ENCODE assay signal across 27 cellular contexts in genomic region chr5:106014262-106014661, GRCh38.
"Had no signal": no experiment of that assay in that cellular context is flagged by ENCODE, and none has a peak within 500 bp of the region (broad histone marks: within the 10 kb centered on the region; RNA-seq: fewer than 3 reads in every experiment).

No MANE protein-coding gene starts in this region.

- H3K27ac Mint-ChIP-seq: memory B cell; naive B cell; natural killer cell treated with Interleukin-12 subunit alpha and Interleukin-12 subunit beta and Interleukin-15 and Interleukin-18, amount 100 ng/mL, for 72 hours; progenitor cell of endocrine pancreas; stimulated activated naive CD8-positive, alpha-beta T cell treated with anti-CD3 and anti-CD28 coated beads, Interleukin-15, amount 100 ng/mL, for 72 hours had no signal

- DNase-seq: dermis blood vessel endothelial cell; effector memory CD4-positive, alpha-beta T cell; erythroblast; esophagus squamous epithelium; head of caudate nucleus; kidney; naive B cell; right lobe of liver; small intestine; stimulated activated CD4-positive, alpha-beta T cell treated with anti-CD3 and anti-CD28 coated beads, Interleukin-15, amount 100 ng/mL, for 24 hours; stimulated activated CD4-positive, alpha-beta T cell treated with anti-CD3 and anti-CD28 coated beads, Interleukin-2, amount 100 ng/mL, for 48 hours; stimulated activated CD8-positive, alpha-beta memory T cell treated with anti-CD3 and anti-CD28 coated beads, Interleukin-4, amount 100 ng/mL, for 48 hours; stimulated activated naive CD4-positive, alpha-beta T cell; stimulated activated naive CD8-positive, alpha-beta T cell treated with anti-CD3 and anti-CD28 coated beads, Interleukin-15, amount 100 ng/mL, for 72 hours; transverse colon; upper lobe of right lung; uterus had no signal

- H2AFZ ChIP-seq: parathyroid adenoma had no signal

- ATAC-seq: left lobe of liver; natural killer cell treated with Interleukin-12 subunit alpha and Interleukin-12 subunit beta and Interleukin-15 and Interleukin-18, amount 100 ng/mL, for 72 hours; right lobe of liver; stimulated activated naive CD8-positive, alpha-beta T cell treated with anti-CD3 and anti-CD28 coated beads, Interleukin-15, amount 100 ng/mL, for 72 hours; upper lobe of right lung had no signal

- H3K27me3 ChIP-seq: esophagus squamous epithelium, neutrophil, right lobe of liver, suprapubic skin, transverse colon, upper lobe of right lung, uterus had no signal

- H3K4me1 ChIP-seq: esophagus squamous epithelium, parathyroid adenoma, right lobe of liver, suprapubic skin, transverse colon, upper lobe of right lung, uterus had no signal

- H3K27ac ChIP-seq: coronary artery, esophagus squamous epithelium, neutrophil, parathyroid adenoma, right lobe of liver, suprapubic skin, transverse colon, upper lobe of right lung, uterus had no signal

- H3K36me3 ChIP-seq: esophagus squamous epithelium, neutrophil, right lobe of liver, suprapubic skin, transverse colon, upper lobe of right lung, uterus had no signal

- H3K4me1 Mint-ChIP-seq: memory B cell; naive B cell; neural crest cell; stimulated activated naive CD8-positive, alpha-beta T cell treated with anti-CD3 and anti-CD28 coated beads, Interleukin-15, amount 100 ng/mL, for 72 hours had no signal

- H3K4me3 ChIP-seq: coronary artery, esophagus squamous epithelium, lung, right lobe of liver, suprapubic skin, transverse colon, upper lobe of right lung, uterus had no signal

- H3K36me3 Mint-ChIP-seq: memory B cell; naive B cell; natural killer cell treated with Interleukin-12 subunit alpha and Interleukin-12 subunit beta and Interleukin-15 and Interleukin-18, amount 100 ng/mL, for 72 hours had no signal

- H3K79me2 ChIP-seq: parathyroid adenoma had no signal

- H3K27me3 Mint-ChIP-seq: memory B cell; naive B cell; natural killer cell treated with Interleukin-12 subunit alpha and Interleukin-12 subunit beta and Interleukin-15 and Interleukin-18, amount 100 ng/mL, for 72 hours; progenitor cell of endocrine pancreas; stimulated activated naive CD8-positive, alpha-beta T cell treated with anti-CD3 and anti-CD28 coated beads, Interleukin-15, amount 100 ng/mL, for 72 hours had no signal

- H3K9me3 ChIP-seq: esophagus squamous epithelium, neutrophil, right lobe of liver, suprapubic skin, transverse colon, upper lobe of right lung, uterus had no signal

- H3K4me3 Mint-ChIP-seq: memory B cell; naive B cell; natural killer cell treated with Interleukin-12 subunit alpha and Interleukin-12 subunit beta and Interleukin-15 and Interleukin-18, amount 100 ng/mL, for 72 hours; neural crest cell; stimulated activated naive CD8-positive, alpha-beta T cell treated with anti-CD3 and anti-CD28 coated beads, Interleukin-15, amount 100 ng/mL, for 72 hours had no signal
